10 cellular contexts compared by ENCODE assay signal in the genomic region with DNA sequence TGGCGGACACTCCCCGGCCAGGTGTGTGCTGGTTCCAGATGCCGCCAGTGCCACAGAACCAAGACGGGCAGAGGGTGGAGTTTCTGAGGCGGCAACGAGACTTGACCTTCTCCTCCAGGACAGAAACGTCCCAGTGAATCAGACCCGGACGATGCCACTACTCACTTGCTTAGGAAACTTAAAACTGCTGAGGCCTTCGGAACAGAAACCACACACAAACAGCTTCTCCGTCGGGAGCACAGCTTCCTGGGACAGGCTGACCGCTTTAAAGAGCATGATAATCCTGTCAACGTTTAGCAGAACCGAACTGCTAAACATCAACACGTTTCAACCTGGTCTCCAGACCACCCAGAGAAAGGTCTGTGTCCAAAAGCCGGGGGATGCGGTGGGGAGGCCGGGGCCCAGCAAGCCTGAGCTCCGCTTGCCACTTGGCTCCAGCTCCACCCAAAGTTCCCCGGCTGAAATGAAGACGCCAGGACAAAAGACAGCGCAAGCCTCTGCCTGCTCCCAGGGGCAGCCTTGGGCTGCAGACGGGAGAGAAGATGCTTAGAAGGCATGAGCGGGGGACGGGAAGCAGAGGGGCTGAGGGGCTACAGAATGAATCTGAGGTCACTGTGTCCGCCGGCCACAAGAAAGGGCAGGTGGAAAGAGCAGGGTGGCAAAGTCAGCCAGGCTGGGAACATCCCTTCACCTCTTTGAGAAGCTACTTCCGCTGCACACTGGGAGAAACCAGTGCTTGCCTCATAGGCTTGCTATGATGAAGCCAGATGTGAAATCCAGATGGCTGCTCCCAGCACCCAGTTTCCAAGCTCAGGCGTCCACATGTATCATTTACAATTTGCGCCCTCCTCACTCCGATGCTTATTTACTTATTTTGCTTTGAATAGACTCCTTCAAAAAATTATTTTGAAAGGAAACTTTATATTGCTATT.
DNase-seq lines count a peak whose midpoint lies in the region; ATAC-seq and TF ChIP-seq lines count a peak whose summit lies in the region.
"Had no signal": no experiment of that assay in that cellular context is flagged by ENCODE, and none has a peak within 500 bp of the region (broad histone marks: within the 10 kb centered on the region; RNA-seq: fewer than 3 reads in every experiment).

No MANE protein-coding gene starts in this region.

- no peak overlapping the region for H3K27ac Mint-ChIP-seq in activated CD4-positive, alpha-beta T cell treated with anti-CD3 and anti-CD28 coated beads for 36 hours
- H3K27ac Mint-ChIP-seq: memory B cell had no signal

- in situ Hi-C loops in Panc1 (cut with HindIII; ENCODE audit: low pct_unique_long_range_greater_than_20kb, low sequenced_read_pairs) = no loop called here

- peaks cover 43% of the 10 kb centered on the region for H3K27me3 Mint-ChIP-seq in activated T-cell treated with anti-CD3 and anti-CD28 coated beads, Interleukin-2, amount 50 U/mL, for 4 hours (ENCODE audit: low read depth)
- H3K27me3 Mint-ChIP-seq in activated CD4-positive, alpha-beta T cell treated with anti-CD3 and anti-CD28 coated beads for 36 hours = peaks cover 30% of the 10 kb centered on the region

- H3K27ac ChIP-seq in Panc1 (ENCODE audit: low read length) = no peak overlapping the region
- H3K27ac ChIP-seq in osteoblast (ENCODE audit: low read depth, low read length) = peak overlapping the region; percentile 79
- H3K27ac ChIP-seq: C4-2B had no signal

- no peaks in the 10 kb centered on the region for H3K9me3 Mint-ChIP-seq in activated T-cell treated with anti-CD3 and anti-CD28 coated beads, Interleukin-2, amount 50 U/mL, for 4 hours
- H3K9me3 Mint-ChIP-seq in activated CD4-positive, alpha-beta T cell treated with anti-CD3 and anti-CD28 coated beads for 36 hours (ENCODE audit: low read depth) = no peaks in the 10 kb centered on the region
- H3K9me3 Mint-ChIP-seq: memory B cell had no signal

- peaks cover 8% of the 10 kb centered on the region for H3K4me1 Mint-ChIP-seq in activated T-cell treated with anti-CD3 and anti-CD28 coated beads, Interleukin-2, amount 50 U/mL, for 4 hours (ENCODE audit: low read depth)
- peaks cover 17% of the 10 kb centered on the region for H3K4me1 Mint-ChIP-seq in activated CD4-positive, alpha-beta T cell treated with anti-CD3 and anti-CD28 coated beads for 36 hours
- H3K4me1 Mint-ChIP-seq: memory B cell had no signal

- POLR2A ChIA-PET in Panc1 (lab: Charles Lee) = no interaction called here
- POLR2A ChIA-PET in activated CD4-positive, alpha-beta T cell treated with anti-CD3 and anti-CD28 coated beads for 36 hours (lab: Charles Lee) = no interaction called here

- BruUV-seq in Panc1 (replicated peaks; lab: Mats Ljungman, UMichigan) = no TSS peak

- no peak overlapping the region for H3K4me3 Mint-ChIP-seq in activated T-cell treated with anti-CD3 and anti-CD28 coated beads, Interleukin-2, amount 50 U/mL, for 4 hours
- H3K4me3 Mint-ChIP-seq in activated CD4-positive, alpha-beta T cell treated with anti-CD3 and anti-CD28 coated beads for 36 hours = no peak overlapping the region
- H3K4me3 Mint-ChIP-seq: memory B cell had no signal

- H3K79me2 ChIP-seq in osteoblast (ENCODE audit: insufficient read depth, low read length) = peaks cover 11% of the 10 kb centered on the region

- TF ChIP-seq CTCF in Panc1 (IDR thresholded peaks at IDR 0.05) (no peak), fibroblast of pulmonary artery (IDR thresholded peaks at IDR 0.05; ENCODE audit: low read length, missing control alignments) (no peak), osteoblast (IDR thresholded peaks at IDR 0.05; ENCODE audit: extremely low read depth, low read depth, low read length) (no peak)

- no peaks in the 10 kb centered on the region for H3K36me3 Mint-ChIP-seq in activated T-cell treated with anti-CD3 and anti-CD28 coated beads, Interleukin-2, amount 50 U/mL, for 4 hours (ENCODE audit: insufficient read depth)
- H3K36me3 Mint-ChIP-seq in activated CD4-positive, alpha-beta T cell treated with anti-CD3 and anti-CD28 coated beads for 36 hours (ENCODE audit: low read depth) = no peaks in the 10 kb centered on the region
- H3K36me3 Mint-ChIP-seq: memory B cell had no signal

- H3K36me3 ChIP-seq in Panc1 (ENCODE audit: control insufficient read depth, insufficient read depth, low read length) = no peaks in the 10 kb centered on the region
- H3K36me3 ChIP-seq in osteoblast (ENCODE audit: insufficient read depth, low read length) = no peaks in the 10 kb centered on the region

- H3K4me3 ChIP-seq in Panc1 (ENCODE audit: low read depth in 2 of 2, low read length in 2 of 2) (no peak overlapping the region), fibroblast of pulmonary artery (replicated peaks; ENCODE audit: low read depth, low read length) (no peak overlapping the region), osteoblast (ENCODE audit: insufficient read depth, low read length) (peak overlapping the region; percentile 55)

- H2AFZ ChIP-seq in osteoblast (ENCODE audit: low read length) = peak overlapping the region; percentile 73

- H3K27me3 ChIP-seq in Panc1 (ENCODE audit: control insufficient read depth, insufficient read depth, low read length) (no peaks in the 10 kb centered on the region), osteoblast (ENCODE audit: insufficient read depth, low read length) (peaks cover 5% of the 10 kb centered on the region)

- H3K4me1 ChIP-seq in Panc1 (ENCODE audit: control insufficient read depth, insufficient read depth, low read length) = no peaks in the 10 kb centered on the region
- H3K4me1 ChIP-seq in osteoblast (ENCODE audit: insufficient read depth, low read length) = peaks cover 32% of the 10 kb centered on the region

- CTCF ChIA-PET in Panc1 (lab: Charles Lee) = no interaction called here
- CTCF ChIA-PET in activated CD4-positive, alpha-beta T cell treated with anti-CD3 and anti-CD28 coated beads for 36 hours (lab: Charles Lee) = interaction anchor here (0.7 kb wide), 1 partner anchor 330 kb away, joined by 3 read pairs; no protein-coding TSS in a partner anchor

- intact Hi-C loops in Panc1 (cut with micrococcal nuclease; ENCODE audit: unreplicated experiment) = no loop called here
- intact Hi-C loops in activated CD4-positive, alpha-beta T cell treated with anti-CD3 and anti-CD28 coated beads for 36 hours (cut with DNase I, micrococcal nuclease) = no loop called here

- peaks cover 33% of the 10 kb centered on the region for H4K20me1 ChIP-seq in osteoblast (ENCODE audit: insufficient read depth, low read length)

- no peaks in the 10 kb centered on the region for H3K9me3 ChIP-seq in Panc1 (ENCODE audit: control insufficient read depth, insufficient read depth, low read depth, low read length)
- no peaks in the 10 kb centered on the region for H3K9me3 ChIP-seq in osteoblast (ENCODE audit: low read depth, low read length)

- ATAC-seq in Panc1 (0 out of 2 replicates have a peak, but pooled peaks have one; percentile 35), GM19351 (IDR thresholded peaks at IDR 0.05; ENCODE audit: unreplicated experiment) (no peak)
- ATAC-seq in activated T-cell treated with anti-CD3 and anti-CD28 coated beads, Interleukin-2, amount 50 U/mL, for 4 hours = no peak
- no peak for ATAC-seq in activated CD4-positive, alpha-beta T cell treated with anti-CD3 and anti-CD28 coated beads for 36 hours

- H3K4me2 ChIP-seq in osteoblast (ENCODE audit: insufficient read depth, low read length) = peak overlapping the region; percentile 74

- DNase-seq in AG08396 (ENCODE audit: low spot score) (peak; percentile 58), Panc1 (ENCODE audit: low read depth, low spot score) (no peak), fibroblast of pulmonary artery (ENCODE audit: low read depth) (peak; percentile 16), osteoblast (ENCODE audit: insufficient read length, low spot score, missing footprints) (peak; percentile 96), ureter (ENCODE audit: low spot score) (no peak)
- no peak for DNase-seq in activated T-cell treated with anti-CD3 and anti-CD28 coated beads, Interleukin-2, amount 50 U/mL, for 4 hours
- DNase-seq in activated CD4-positive, alpha-beta T cell treated with anti-CD3 and anti-CD28 coated beads for 36 hours = no peak

Comparison
In these comparisons a context has a peak if more than half of its experiments do, and no peak if none do; other contexts are left out.
1. DNase-seq: peak in AG08396 (single experiment), fibroblast of pulmonary artery (single experiment) and osteoblast (single experiment); none in Panc1 (single experiment), activated T-cell treated with anti-CD3 and anti-CD28 coated beads, Interleukin-2, amount 50 U/mL, for 4 hours (single experiment), ureter (single experiment) and activated CD4-positive, alpha-beta T cell treated with anti-CD3 and anti-CD28 coated beads for 36 hours (single experiment).